In the genomic region with DNA sequence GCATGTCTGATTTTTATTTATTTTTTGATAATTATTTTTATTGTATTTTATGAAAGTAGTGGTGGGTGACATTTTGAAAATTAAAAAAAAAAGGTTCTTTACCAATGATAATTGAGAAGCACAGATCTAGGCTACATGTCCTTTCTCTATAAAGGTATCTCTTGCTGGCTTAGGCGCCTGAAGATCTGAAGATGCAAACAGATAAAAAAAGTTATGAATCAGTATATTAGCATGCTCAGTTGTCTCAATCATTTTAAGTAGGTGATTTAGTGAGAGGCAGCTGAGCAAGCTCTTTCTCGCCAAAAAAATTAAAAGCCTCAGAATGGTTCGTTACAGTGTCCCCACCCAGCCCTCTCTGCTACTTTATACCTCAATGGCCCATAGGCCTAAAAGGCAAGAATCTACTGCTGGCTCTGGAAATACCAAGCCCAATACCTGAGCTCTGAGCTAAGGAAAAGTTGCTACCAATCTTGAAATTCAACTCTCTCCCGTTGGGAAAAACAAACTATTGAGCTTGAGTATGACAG, we compare ENCODE assay signal across 22 cellular contexts. TPM values are rescaled to one million over a fixed set of nuclear protein-coding genes. Genes with fewer than 3 reads are reported as not detected.
DNase-seq lines count a peak whose midpoint lies in the region; ATAC-seq, FAIRE-seq and TF ChIP-seq lines count a peak whose summit lies in the region.
"Had no signal": no experiment of that assay in that cellular context is flagged by ENCODE, and none has a peak within 500 bp of the region (broad histone marks: within the 10 kb centered on the region; RNA-seq: fewer than 3 reads in every experiment).

No MANE protein-coding gene starts in this region.

- no peaks in the 10 kb centered on the region for H3K9me2 ChIP-seq in PC-3 (replicated peaks; ENCODE audit: low read length)

- no peaks in the 10 kb centered on the region for H3K9me1 ChIP-seq in keratinocyte (ENCODE audit: control insufficient read depth, extremely low read depth, insufficient read depth, low read length)

- H3K36me3 ChIP-seq in PC-3 (ENCODE audit: low read depth, low read length) (no peaks in the 10 kb centered on the region), keratinocyte (ENCODE audit: control insufficient read depth in 2 of 2, extremely low read depth in 1 of 2, insufficient read depth in 2 of 2, low read length in 2 of 2) (no peaks in the 10 kb centered on the region), psoas muscle (ENCODE audit: insufficient read depth in 1 of 2, low read depth in 1 of 2) (no peaks in the 10 kb centered on the region)

- no peaks in the 10 kb centered on the region for H3K79me2 ChIP-seq in PC-3 (ENCODE audit: low read length)
- H3K79me2 ChIP-seq in keratinocyte (ENCODE audit: control insufficient read depth, insufficient read depth, low read length): no peaks in the 10 kb centered on the region

- H2AFZ ChIP-seq in PC-3 (ENCODE audit: low read length) (0 out of 2 replicates have a peak overlapping the region, but pooled peaks have one; percentile 20), keratinocyte (ENCODE audit: control insufficient read depth, low read length) (no peak overlapping the region)
- H2AFZ ChIP-seq: GM23248 had no signal

- H4K20me1 ChIP-seq in PC-3 (ENCODE audit: low read length) (no peaks in the 10 kb centered on the region), keratinocyte (ENCODE audit: control insufficient read depth, extremely low read depth, insufficient read depth, low read length) (no peaks in the 10 kb centered on the region)

- POLR2A ChIA-PET in PC-3 (lab: Charles Lee; ENCODE audit: unreplicated experiment): no interaction called here

- CTCF ChIA-PET in PC-3 (lab: Charles Lee): no interaction called here

- DNase-seq in PC-3 (no peak), keratinocyte (ENCODE audit: low read depth, low spot score) (no peak), psoas muscle (no peak), NCI-H345 treated with DMSO at 0.1 percent for 48 hours (lab: John Stamatoyannopoulos, UW; ENCODE audit: unreplicated experiment) (no peak)
- DNase-seq in stimulated activated CD4-positive, alpha-beta T cell treated with anti-CD3 and anti-CD28 coated beads, Interleukin-2, amount 100 ng/mL, for 48 hours: no peak
- DNase-seq: C1 segment of cervical spinal cord; Calu3; CD4-positive, alpha-beta memory T cell; COR-L47; DMS53; DMS79 treated with DMSO at 0.1 percent for 48 hours; GF-D8; GM23248; H9 had no signal

- peak; percentile 29 for FAIRE-seq in keratinocyte (lab: Jason Lieb, UNC)
- FAIRE-seq: GM12891, H1 had no signal

- dilution Hi-C loops in keratinocyte (cut with MboI; ENCODE audit: extremely low pct_ligation_motif_present, low sequenced_read_pairs): no loop called here

- intact Hi-C loops in PC-3 (cut with micrococcal nuclease) (no loop called here), psoas muscle (cut with DNase I) (no loop called here)

- ATAC-seq in PC-3 (no peak), psoas muscle (peak in 3 of 4 donors; percentile 45 to 57 (median 53)), GM21786 (IDR thresholded peaks at IDR 0.05; ENCODE audit: unreplicated experiment) (no peak), GM18498 (IDR thresholded peaks at IDR 0.05; ENCODE audit: unreplicated experiment) (no peak)
- ATAC-seq: HCT116 had no signal

- H3K4me2 ChIP-seq in PC-3 (ENCODE audit: low read length) (no peak overlapping the region), keratinocyte (ENCODE audit: control insufficient read depth, extremely low read depth, insufficient read depth, low read depth, low read length) (no peak overlapping the region)

- no peaks in the 10 kb centered on the region for H3K4me1 ChIP-seq in PC-3 (ENCODE audit: insufficient read depth, low read length)
- H3K4me1 ChIP-seq in keratinocyte (ENCODE audit: control insufficient read depth, extremely low read depth, insufficient read depth, low read length): peaks cover 8% of the 10 kb centered on the region
- H3K4me1 ChIP-seq in psoas muscle: peaks cover 12% of the 10 kb centered on the region

- H3K9me3 ChIP-seq in PC-3 (ENCODE audit: low read length) (no peaks in the 10 kb centered on the region), keratinocyte (ENCODE audit: control insufficient read depth, low read depth, low read length) (no peaks in the 10 kb centered on the region), psoas muscle (no peaks in the 10 kb centered on the region)

- 43 to 56% (median 51%) methylated on average over 4 of the region's 4 CpGs for WGBS in psoas muscle, 3 donors

- H3K4me3 ChIP-seq in PC-3 (ENCODE audit: low read length) (no peak overlapping the region), keratinocyte (ENCODE audit: control insufficient read depth in 2 of 3, extremely low read depth in 1 of 3, insufficient read depth in 2 of 3, low read depth in 1 of 3, low read length in 3 of 3) (no peak overlapping the region), psoas muscle (no peak overlapping the region)
- H3K4me3 ChIP-seq: GM23248 had no signal

- H3K27me3 ChIP-seq in PC-3 (ENCODE audit: low read length): no peaks in the 10 kb centered on the region
- no peaks in the 10 kb centered on the region for H3K27me3 ChIP-seq in keratinocyte (ENCODE audit: control insufficient read depth, extremely low read depth, insufficient read depth, low read length)
- no peaks in the 10 kb centered on the region for H3K27me3 ChIP-seq in psoas muscle (ENCODE audit: insufficient read depth in 3 of 3, low read length in 2 of 3)

- H3K9ac ChIP-seq in PC-3 (ENCODE audit: low read length) (no peak overlapping the region), keratinocyte (ENCODE audit: control insufficient read depth, extremely low read depth, insufficient read depth, low read length) (no peak overlapping the region)
- H3K9ac ChIP-seq: GM23248 had no signal

- no TSS peak for BruUV-seq in PC-3 (replicated peaks; lab: Mats Ljungman, UMichigan)

- H3F3A ChIP-seq in PC-3 (ENCODE audit: low read length, unreplicated experiment): no peaks in the 10 kb centered on the region

- no peak overlapping the region for H3K27ac ChIP-seq in PC-3 (ENCODE audit: low read length)
- no peak overlapping the region for H3K27ac ChIP-seq in keratinocyte (ENCODE audit: control insufficient read depth, insufficient read depth, low read length)
- peak overlapping the region; percentile 50 for H3K27ac ChIP-seq in psoas muscle
- H3K27ac ChIP-seq: GM23248 had no signal

- no peak for TF ChIP-seq CTCF in PC-3 (conservative IDR thresholded peaks at IDR 0.05; ENCODE audit: low read depth, low read length)
- TF ChIP-seq CTCF in keratinocyte (optimal IDR thresholded peaks at IDR 0.05 in 1 of 3, IDR thresholded peaks at IDR 0.05 in 1 of 3, conservative IDR thresholded peaks at IDR 0.05 in 1 of 3; ENCODE audit: extremely low read depth in 1 of 3, insufficient read depth in 2 of 3, low read length in 3 of 3): no peak
- TF ChIP-seq CTCF in psoas muscle (IDR thresholded peaks at IDR 0.05): no peak

RNA-seq across cellular contexts. Expression of a gene that starts 42.2 kb away (rescaled TPM):
- total RNA-seq in PC-3 (2014; rRNA removed): not detected in 2 replicates
- polyA plus RNA-seq in keratinocyte: not detected in 3 replicates
- not detected for polyA plus RNA-seq in keratinocyte (2011; ENCODE audit: low read depth)
- polyA plus RNA-seq in keratinocyte (2011; cell fraction: cytosol; rRNA removed): not detected in 2 replicates
- not detected in 2 replicates for polyA plus RNA-seq in keratinocyte (2011; cell fraction: nucleus; rRNA removed)
- polyA plus RNA-seq in keratinocyte (2012; ENCODE audit: low replicate concordance): not detected in 2 replicates
- not detected in 3 replicates for polyA minus RNA-seq in keratinocyte
- not detected for polyA minus RNA-seq in keratinocyte (2011; cell fraction: cytosol; rRNA and poly(A)+ RNA removed)
- not detected in 2 replicates for polyA minus RNA-seq in keratinocyte (2011; cell fraction: nucleus; rRNA and poly(A)+ RNA removed)
- total RNA-seq in psoas muscle: 10 to 100 TPM in 2 of 4 donors, 1 to 10 TPM in 2; 8.5 to 39.4 (median 10.8) TPM
- 10 to 100 TPM in 1 of 3 donors, 1 to 10 TPM in 2; 8.5 to 15.8 (median 8.5) TPM for polyA plus RNA-seq in psoas muscle
- total RNA-seq: A172; A673; Calu3; CD4-positive, alpha-beta memory T cell; G401; H1; H9 had no signal
- polyA plus RNA-seq: CD4-positive, alpha-beta memory T cell; H1 had no signal

Comparison
In these comparisons a context has a peak if more than half of its experiments do, and no peak if none do; other contexts are left out.
1. ATAC-seq: peak in psoas muscle (3 of 4); none in PC-3 (single experiment), GM21786 (single experiment) and GM18498 (single experiment).